8 cellular contexts compared by ENCODE assay signal in genomic region chr12:6612652-6613014, GRCh38. TPM values are rescaled to one million over a fixed set of nuclear protein-coding genes. Genes with fewer than 3 reads are reported as not detected.
A peak's percentile ranks its signal among the peaks of the same experiment; 100 is the strongest.
DNase-seq lines count a peak whose midpoint lies in the region; ATAC-seq and TF ChIP-seq lines count a peak whose summit lies in the region.

No MANE protein-coding gene starts in this region.

- H3K36me3 ChIP-seq in right atrium auricular region (no peaks in the 10 kb centered on the region), body of pancreas (replicated peaks in 1 of 2; ENCODE audit: insufficient read depth in 1 of 2, low read depth in 2 of 2) (no peaks in the 10 kb centered on the region)
- no peaks in the 10 kb centered on the region for H3K36me3 ChIP-seq in naive thymus-derived CD4-positive, alpha-beta T cell (ENCODE audit: control insufficient read depth in 2 of 3, insufficient read depth in 3 of 3, low read length in 3 of 3)

- H3K9me3 ChIP-seq in right atrium auricular region (no peaks in the 10 kb centered on the region), body of pancreas (no peaks in the 10 kb centered on the region)
- no peaks in the 10 kb centered on the region for H3K9me3 ChIP-seq in naive thymus-derived CD4-positive, alpha-beta T cell (ENCODE audit: control insufficient read depth in 2 of 3, low read length in 3 of 3)

- POLR2A ChIA-PET in naive thymus-derived CD4-positive, alpha-beta T cell (lab: Charles Lee): interaction anchor here (0.6 to 3.7 kb wide), 14 partner anchors 9 to 264 kb away, joined by 3 to 25 read pairs (median 5); partner anchors contain the start of genes COPS7A, NOP2, TAPBPL and ZNF384

- CTCF ChIA-PET in naive thymus-derived CD4-positive, alpha-beta T cell (lab: Charles Lee): interaction anchor here (0.6 to 1.6 kb wide), 6 partner anchors 10 to 211 kb away, joined by 3 to 9 read pairs (median 4); partner anchors contain the start of gene MLF2

- H3K27ac ChIP-seq in right atrium auricular region (peak overlapping the region; percentile 87 to 98), body of pancreas (peak overlapping the region; percentile 85 to 92 (median 90))
- peak overlapping the region; percentile 65 for H3K27ac ChIP-seq in naive thymus-derived CD4-positive, alpha-beta T cell (ENCODE audit: low read depth, low read length)

- intact Hi-C loops in cardiac septum (cut with DNase I) (loop anchor here (5.0 kb wide), 1 partner anchor 215 kb away; the partner anchor contains the start of gene P3H3), body of pancreas (cut with DNase I) (loop anchor here (10.0 kb wide), 1 partner anchor 52 kb away; the partner anchor contains the start of gene ING4)
- intact Hi-C loops in naive thymus-derived CD4-positive, alpha-beta T cell (cut with micrococcal nuclease): loop anchor here in 1 of 2 donors (1.0 to 2.0 kb wide), 2 partner anchors 7 to 20 kb away; no protein-coding TSS in a partner anchor

- H3K27me3 ChIP-seq in right atrium auricular region (no peaks in the 10 kb centered on the region), body of pancreas (no peaks in the 10 kb centered on the region)
- no peaks in the 10 kb centered on the region for H3K27me3 ChIP-seq in naive thymus-derived CD4-positive, alpha-beta T cell (ENCODE audit: control insufficient read depth in 2 of 2, insufficient read depth in 2 of 2, low read length in 2 of 2)

- WGBS in body of pancreas, 2 donors: 43 to 48% methylated on average over 7 of the region's 7 CpGs

- peak overlapping the region; percentile 77 to 94 (median 86) for H3K27ac Mint-ChIP-seq in naive thymus-derived CD4-positive, alpha-beta T cell

- H3K4me1 ChIP-seq in right atrium auricular region: peaks cover 0 to 38% of the 10 kb centered on the region in 2 donors
- peaks cover 29% of the 10 kb centered on the region for H3K4me1 ChIP-seq in body of pancreas
- H3K4me1 ChIP-seq in naive thymus-derived CD4-positive, alpha-beta T cell (ENCODE audit: control insufficient read depth in 2 of 2, insufficient read depth in 2 of 2, low read length in 2 of 2): peaks cover 26 to 34% of the 10 kb centered on the region in 2 donors

- H3K4me3 Mint-ChIP-seq in naive thymus-derived CD4-positive, alpha-beta T cell: peak overlapping the region; percentile 67 to 84 (median 72)

- peak overlapping the region in 1 of 2 donors; percentile 38 for H3K4me3 ChIP-seq in right atrium auricular region
- H3K4me3 ChIP-seq in body of pancreas: no peak overlapping the region
- peak overlapping the region; percentile 17 for H3K4me3 ChIP-seq in naive thymus-derived CD4-positive, alpha-beta T cell (ENCODE audit: low read length)

- H3K9me3 Mint-ChIP-seq in naive thymus-derived CD4-positive, alpha-beta T cell: no peaks in the 10 kb centered on the region

- peaks cover 26 to 48% (median 43%) of the 10 kb centered on the region in 7 donors for H3K4me1 Mint-ChIP-seq in naive thymus-derived CD4-positive, alpha-beta T cell

- ATAC-seq in body of pancreas: no peak
- ATAC-seq in naive thymus-derived CD4-positive, alpha-beta T cell: no peak

- TF ChIP-seq POLR2A in body of pancreas (IDR thresholded peaks at IDR 0.05): no peak

- H3K36me3 Mint-ChIP-seq in naive thymus-derived CD4-positive, alpha-beta T cell: no peaks in the 10 kb centered on the region

- DNase-seq in right atrium auricular region (ENCODE audit: low spot score): no peak
- DNase-seq in cardiac septum (ENCODE audit: low spot score): no peak
- no peak for DNase-seq in body of pancreas
- no peak for DNase-seq in naive thymus-derived CD4-positive, alpha-beta T cell
- no peak for DNase-seq in SHP77 treated with DMSO at 0.1 percent for 48 hours (lab: John Stamatoyannopoulos, UW)
- no peak for DNase-seq in stimulated activated CD4-positive, alpha-beta T cell treated with anti-CD3 and anti-CD28 coated beads, Interleukin-15, amount 100 ng/mL, for 24 hours
- no peak for DNase-seq in putamen (ENCODE audit: low spot score)
- DNase-seq in NK-92 (lab: John Stamatoyannopoulos, UW; ENCODE audit: unreplicated experiment): no peak

- no peak for TF ChIP-seq CTCF in right atrium auricular region (IDR thresholded peaks at IDR 0.05)
- no peak for TF ChIP-seq CTCF in body of pancreas (IDR thresholded peaks at IDR 0.05)

- H3K27me3 Mint-ChIP-seq in naive thymus-derived CD4-positive, alpha-beta T cell: no peaks in the 10 kb centered on the region

RNA-seq across cellular contexts. Expression of gene CHD4, which starts 5.5 kb away (rescaled TPM):
- total RNA-seq in right atrium auricular region (100 to 1,000 TPM; 150 to 192 TPM), cardiac septum (186 TPM), body of pancreas (100 to 1,000 TPM; 114 to 122 TPM)
- 100 to 1,000 TPM; 246 to 387 (median 267) TPM for total RNA-seq in naive thymus-derived CD4-positive, alpha-beta T cell
- polyA plus RNA-seq in naive thymus-derived CD4-positive, alpha-beta T cell: 10 to 100 TPM; 41.8 to 91.4 TPM

RNA-seq across cellular contexts. Expression of gene LPAR5, which starts 23.1 kb away (rescaled TPM):
- total RNA-seq in right atrium auricular region (1 to 10 TPM; 1.6 to 3.7 TPM), cardiac septum (2.6 TPM), body of pancreas (1 to 10 TPM in 1 of 2 donors, under 1 TPM in 1; 0.66 to 3.6 TPM)
- total RNA-seq in naive thymus-derived CD4-positive, alpha-beta T cell: 1 to 10 TPM; 3.3 to 8.3 (median 6.4) TPM
- 1 to 10 TPM; 6.6 to 6.9 TPM for polyA plus RNA-seq in naive thymus-derived CD4-positive, alpha-beta T cell

RNA-seq across cellular contexts. Expression of gene ACRBP, which starts 34.6 kb away (rescaled TPM):
- total RNA-seq in right atrium auricular region: under 1 TPM in 1 of 2 donors, not detected in 1; 0.43 TPM
- total RNA-seq in cardiac septum: 1.6 TPM
- 1 to 10 TPM in 1 of 2 donors, under 1 TPM in 1; 0.78 to 5.9 TPM for total RNA-seq in body of pancreas
- 10 to 100 TPM in 2 of 5 experiments, 1 to 10 TPM in 3; 2.3 to 23.0 (median 6.6) TPM for total RNA-seq in naive thymus-derived CD4-positive, alpha-beta T cell
- polyA plus RNA-seq in naive thymus-derived CD4-positive, alpha-beta T cell: 1 to 10 TPM in 1 of 2 donors, under 1 TPM in 1; 0.27 to 1.1 TPM

RNA-seq across cellular contexts. Expression of gene NOP2, which starts 44.5 kb away (rescaled TPM):
- total RNA-seq in right atrium auricular region (10 to 100 TPM; 17.7 to 17.9 TPM), cardiac septum (18.5 TPM), body of pancreas (10 to 100 TPM; 10.9 to 83.1 TPM)
- 100 to 1,000 TPM in 1 of 5 experiments, 10 to 100 TPM in 4; 74.4 to 102 (median 87.6) TPM for total RNA-seq in naive thymus-derived CD4-positive, alpha-beta T cell
- polyA plus RNA-seq in naive thymus-derived CD4-positive, alpha-beta T cell: 10 to 100 TPM; 24.2 to 53.7 TPM

RNA-seq across cellular contexts. Expression of gene ING4, which starts 50.3 kb away (rescaled TPM):
- total RNA-seq in right atrium auricular region: 10 to 100 TPM; 21.8 to 22.6 TPM
- total RNA-seq in cardiac septum: 20.6 TPM
- total RNA-seq in body of pancreas: 10 to 100 TPM; 23.3 to 39.9 TPM
- total RNA-seq in naive thymus-derived CD4-positive, alpha-beta T cell: 100 to 1,000 TPM in 1 of 5 experiments, 10 to 100 TPM in 4; 33.1 to 101 (median 39.6) TPM
- 100 to 1,000 TPM; 103 to 106 TPM for polyA plus RNA-seq in naive thymus-derived CD4-positive, alpha-beta T cell
